14 cellular contexts compared by ENCODE assay signal in the genomic region with DNA sequence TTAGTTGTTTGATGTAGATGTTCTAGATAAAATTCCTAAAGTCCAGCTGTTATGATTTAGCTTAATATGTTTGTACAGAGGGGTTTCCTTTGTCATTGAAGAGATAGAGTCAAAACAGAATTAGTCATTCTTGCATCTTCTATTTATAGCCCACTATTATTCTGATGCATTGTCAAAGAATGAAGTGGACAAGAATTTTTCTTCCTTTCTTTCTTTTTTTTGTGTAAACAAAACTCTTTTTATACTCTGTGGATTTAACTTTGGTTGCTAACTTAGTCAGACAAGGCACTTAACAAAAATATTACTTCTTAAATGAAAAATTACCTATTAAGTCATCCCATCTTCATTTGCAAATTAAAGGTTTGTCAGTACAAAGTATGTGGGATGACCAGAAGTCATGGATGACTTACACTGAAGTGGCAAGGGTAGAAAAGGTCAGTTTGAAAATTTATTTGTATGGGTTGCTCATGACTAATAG.
DNase-seq lines count a peak whose midpoint lies in the region; ATAC-seq and TF ChIP-seq lines count a peak whose summit lies in the region.
"Had no signal": no experiment of that assay in that cellular context is flagged by ENCODE, and none has a peak within 500 bp of the region (broad histone marks: within the 10 kb centered on the region; RNA-seq: fewer than 3 reads in every experiment).

No MANE protein-coding gene starts in this region.

- intact Hi-C loops in tibial artery (cut with DNase I; ENCODE audit: low total_unique reads) (no loop called here), mucosa of descending colon (cut with DNase I, micrococcal nuclease) (no loop called here)

- no peak overlapping the region for H3K4me3 Mint-ChIP-seq in activated CD4-positive, alpha-beta memory T cell treated with anti-CD3 and anti-CD28 coated beads, Interleukin-2, amount 10 ng/mL, durations not matched to agents 7 days and 5 days
- H3K4me3 Mint-ChIP-seq: activated CD8-positive, alpha-beta T cell treated with anti-CD3 and anti-CD28 coated beads for 36 hours; activated naive CD8-positive, alpha-beta T cell had no signal

- peaks cover 4% of the 10 kb centered on the region for H3K9me3 Mint-ChIP-seq in activated CD4-positive, alpha-beta memory T cell treated with anti-CD3 and anti-CD28 coated beads, Interleukin-2, amount 10 ng/mL, durations not matched to agents 7 days and 5 days
- H3K9me3 Mint-ChIP-seq: activated CD8-positive, alpha-beta T cell treated with anti-CD3 and anti-CD28 coated beads for 36 hours had no signal

- peaks cover 1% of the 10 kb centered on the region for H3K27me3 Mint-ChIP-seq in activated CD4-positive, alpha-beta memory T cell treated with anti-CD3 and anti-CD28 coated beads, Interleukin-2, amount 10 ng/mL, durations not matched to agents 7 days and 5 days
- H3K27me3 Mint-ChIP-seq: activated CD8-positive, alpha-beta T cell treated with anti-CD3 and anti-CD28 coated beads for 36 hours; activated naive CD8-positive, alpha-beta T cell had no signal

- H3K36me3 Mint-ChIP-seq in activated CD4-positive, alpha-beta memory T cell treated with anti-CD3 and anti-CD28 coated beads, Interleukin-2, amount 10 ng/mL, durations not matched to agents 7 days and 5 days (ENCODE audit: low read depth) = no peaks in the 10 kb centered on the region

- no peak overlapping the region for H3K27ac Mint-ChIP-seq in activated CD4-positive, alpha-beta memory T cell treated with anti-CD3 and anti-CD28 coated beads, Interleukin-2, amount 10 ng/mL, durations not matched to agents 7 days and 5 days
- H3K27ac Mint-ChIP-seq: activated CD8-positive, alpha-beta T cell treated with anti-CD3 and anti-CD28 coated beads for 36 hours; activated naive CD8-positive, alpha-beta T cell had no signal

- peaks cover 0 to 49% (median 25%) of the 10 kb centered on the region in 4 donors for H3K4me1 ChIP-seq in tibial artery
- H3K4me1 ChIP-seq in mucosa of descending colon (ENCODE audit: low read depth) = no peaks in the 10 kb centered on the region

- DNase-seq in H4 (ENCODE audit: low spot score) (peak; percentile 17), astrocyte of the hippocampus (ENCODE audit: low read depth, low spot score) (peak; percentile 41), iris pigment epithelial cell (ENCODE audit: low read depth) (peak; percentile 74), tibial artery (no peak), mucosa of descending colon (no peak), NCI-H2081 (lab: John Stamatoyannopoulos, UW) (no peak)
- DNase-seq in activated CD4-positive, alpha-beta memory T cell treated with anti-CD3 and anti-CD28 coated beads, Interleukin-2, amount 10 ng/mL, durations not matched to agents 7 days and 5 days = no peak
- DNase-seq: activated CD8-positive, alpha-beta T cell treated with anti-CD3 and anti-CD28 coated beads for 36 hours; DND-41; esophagus squamous epithelium; midbrain; NCI-H1092 treated with DMSO at 0.1 percent for 48 hours had no signal

- CTCF ChIA-PET in activated CD4-positive, alpha-beta memory T cell treated with anti-CD3 and anti-CD28 coated beads, Interleukin-2, amount 10 ng/mL, durations not matched to agents 7 days and 5 days (lab: Charles Lee) = no interaction called here

- no peaks in the 10 kb centered on the region for H3K4me1 Mint-ChIP-seq in activated CD4-positive, alpha-beta memory T cell treated with anti-CD3 and anti-CD28 coated beads, Interleukin-2, amount 10 ng/mL, durations not matched to agents 7 days and 5 days

- peak overlapping the region; percentile 28 to 29 for H3K27ac ChIP-seq in tibial artery

- H3K9me3 ChIP-seq in tibial artery (no peaks in the 10 kb centered on the region), mucosa of descending colon (no peaks in the 10 kb centered on the region)
- H3K9me3 ChIP-seq: esophagus squamous epithelium had no signal

- no peaks in the 10 kb centered on the region for H3K36me3 ChIP-seq in tibial artery
- H3K36me3 ChIP-seq in mucosa of descending colon (ENCODE audit: low read depth) = no peaks in the 10 kb centered on the region
- H3K36me3 ChIP-seq: esophagus squamous epithelium had no signal

- no peaks in the 10 kb centered on the region for H3K27me3 ChIP-seq in tibial artery
- H3K27me3 ChIP-seq: esophagus squamous epithelium had no signal

- TF ChIP-seq CTCF in tibial artery (IDR thresholded peaks at IDR 0.05) = no peak
- TF ChIP-seq CTCF in mucosa of descending colon (IDR thresholded peaks at IDR 0.05) = no peak

- ATAC-seq in mucosa of descending colon (no peak), HG03108 (IDR thresholded peaks at IDR 0.05; ENCODE audit: unreplicated experiment) (no peak)
- ATAC-seq: activated CD8-positive, alpha-beta T cell treated with anti-CD3 and anti-CD28 coated beads for 36 hours had no signal

- POLR2A ChIA-PET in activated CD4-positive, alpha-beta memory T cell treated with anti-CD3 and anti-CD28 coated beads, Interleukin-2, amount 10 ng/mL, durations not matched to agents 7 days and 5 days (lab: Charles Lee) = no interaction called here

- H3K4me3 ChIP-seq in tibial artery = no peak overlapping the region
- H3K4me3 ChIP-seq in mucosa of descending colon = no peak overlapping the region
- H3K4me3 ChIP-seq: esophagus squamous epithelium had no signal

Comparison
In these comparisons a context has a peak if more than half of its experiments do, and no peak if none do; other contexts are left out.
1. DNase-seq: peak in H4 (single experiment), astrocyte of the hippocampus (single experiment) and iris pigment epithelial cell (single experiment); none in tibial artery (0 of 2), mucosa of descending colon (0 of 3), activated CD4-positive, alpha-beta memory T cell treated with anti-CD3 and anti-CD28 coated beads, Interleukin-2, amount 10 ng/mL, durations not matched to agents 7 days and 5 days (single experiment) and NCI-H2081 (0 of 2).